ENCODE assay signal across 8 cellular contexts in genomic region chr3:141011511-141012262, GRCh38. TPM values are rescaled to one million over a fixed set of nuclear protein-coding genes. Genes with fewer than 3 reads are reported as not detected.
A peak's percentile ranks its signal among the peaks of the same experiment; 100 is the strongest.
DNase-seq lines count a peak whose midpoint lies in the region; ATAC-seq, FAIRE-seq and TF ChIP-seq lines count a peak whose summit lies in the region.

No MANE protein-coding gene starts in this region.

- peaks cover 0 to 8% of the 10 kb centered on the region in 2 donors for H3K4me1 Mint-ChIP-seq in natural killer cell
- peaks cover 7% of the 10 kb centered on the region for H3K4me1 Mint-ChIP-seq in stimulated activated memory B cell treated with anti-CD40 and anti-IgM and Interleukin-4, amounts not matched to agents 10 μg/mL and 1 μg/mL and 100 μg/mL, for 72 hours

- no peak overlapping the region for H3K27ac ChIP-seq in OCI-LY3 (ENCODE audit: low read length)
- H3K27ac ChIP-seq in esophagus squamous epithelium: no peak overlapping the region

- H3K36me3 Mint-ChIP-seq in natural killer cell: no peaks in the 10 kb centered on the region
- no peaks in the 10 kb centered on the region for H3K36me3 Mint-ChIP-seq in stimulated activated memory B cell treated with anti-CD40 and anti-IgM and Interleukin-4, amounts not matched to agents 10 μg/mL and 1 μg/mL and 100 μg/mL, for 72 hours

- H3K4me1 ChIP-seq in OCI-LY3 (ENCODE audit: low read length): 0 out of 2 replicates have a peak, but pooled peaks cover 2% of the 10 kb centered on the region
- H3K4me1 ChIP-seq in esophagus squamous epithelium: peaks cover 0 to 9% (median 0%) of the 10 kb centered on the region in 3 donors

- H3K4me3 ChIP-seq in OCI-LY3 (ENCODE audit: low read length) (no peak overlapping the region), esophagus squamous epithelium (no peak overlapping the region)

- peak in 11 of 14 donors; percentile 9 to 57 (median 22) for DNase-seq in C1 segment of cervical spinal cord (lab: John Stamatoyannopoulos, UW)
- DNase-seq in HTR-8/SVneo (ENCODE audit: insufficient read length, low spot score): peak; percentile 65
- DNase-seq in activated T-cell treated with anti-CD3 and anti-CD28 coated beads for 4 hours: peak; percentile 60
- no peak for DNase-seq in esophagus squamous epithelium (lab: John Stamatoyannopoulos, UW)
- DNase-seq in natural killer cell: peak; percentile 66

- no peaks in the 10 kb centered on the region for H3K79me2 ChIP-seq in OCI-LY3 (ENCODE audit: low read length)

- no peak overlapping the region for H2AFZ ChIP-seq in OCI-LY3 (ENCODE audit: low read depth, low read length)

- no peak overlapping the region for H3K27ac Mint-ChIP-seq in natural killer cell
- H3K27ac Mint-ChIP-seq in stimulated activated memory B cell treated with anti-CD40 and anti-IgM and Interleukin-4, amounts not matched to agents 10 μg/mL and 1 μg/mL and 100 μg/mL, for 72 hours: no peak overlapping the region

- H3K9me3 ChIP-seq in OCI-LY3 (ENCODE audit: insufficient read depth, low read length): no peaks in the 10 kb centered on the region
- H3K9me3 ChIP-seq in esophagus squamous epithelium: no peaks in the 10 kb centered on the region

- intact Hi-C loops in esophagus squamous epithelium (cut with DNase I) (loop anchor here (10.0 kb wide), 2 partner anchors 93 to 173 kb away; no protein-coding TSS in a partner anchor), natural killer cell (cut with micrococcal nuclease) (loop anchor here (1.0 kb wide), 1 partner anchor 181 kb away; no protein-coding TSS in a partner anchor)

- WGBS in esophagus squamous epithelium, 2 donors: 24 to 46% methylated on average over 6 to 12 of the region's 14 CpGs

- FAIRE-seq in HTR-8/SVneo (lab: Jason Lieb, UNC): peak; percentile 55

- H3K9ac ChIP-seq in OCI-LY3 (ENCODE audit: low read length): no peak overlapping the region

- TF ChIP-seq CTCF in OCI-LY3 (IDR thresholded peaks at IDR 0.05; ENCODE audit: low read depth, low read length) (peak; percentile 87), esophagus squamous epithelium (IDR thresholded peaks at IDR 0.05) (peak in 5 of 6 experiments; percentile 47 to 70 (median 61)), natural killer cell (IDR thresholded peaks at IDR 0.05) (peak; percentile 74)

- no peak for TF ChIP-seq POLR2A in esophagus squamous epithelium (IDR thresholded peaks at IDR 0.05)

- no peaks in the 10 kb centered on the region for H3K9me3 Mint-ChIP-seq in natural killer cell
- no peaks in the 10 kb centered on the region for H3K9me3 Mint-ChIP-seq in stimulated activated memory B cell treated with anti-CD40 and anti-IgM and Interleukin-4, amounts not matched to agents 10 μg/mL and 1 μg/mL and 100 μg/mL, for 72 hours

- H4K20me1 ChIP-seq in OCI-LY3 (ENCODE audit: insufficient read depth, low read length): no peaks in the 10 kb centered on the region

- H3K4me2 ChIP-seq in OCI-LY3 (ENCODE audit: low read length): peak overlapping the region; percentile 29

- H3K27me3 ChIP-seq in OCI-LY3 (ENCODE audit: low read depth, low read length): peaks cover 14% of the 10 kb centered on the region
- H3K27me3 ChIP-seq in esophagus squamous epithelium: peaks cover 0 to 42% (median 0%) of the 10 kb centered on the region in 4 donors

- H3K27me3 Mint-ChIP-seq in natural killer cell (ENCODE audit: low read depth in 2 of 2): peaks cover 5 to 44% of the 10 kb centered on the region in 2 donors
- peaks cover 44% of the 10 kb centered on the region for H3K27me3 Mint-ChIP-seq in stimulated activated memory B cell treated with anti-CD40 and anti-IgM and Interleukin-4, amounts not matched to agents 10 μg/mL and 1 μg/mL and 100 μg/mL, for 72 hours

- H3K4me3 Mint-ChIP-seq in natural killer cell: no peak overlapping the region
- H3K4me3 Mint-ChIP-seq in stimulated activated memory B cell treated with anti-CD40 and anti-IgM and Interleukin-4, amounts not matched to agents 10 μg/mL and 1 μg/mL and 100 μg/mL, for 72 hours: no peak overlapping the region

- peak; percentile 84 for ATAC-seq in GM19395 (IDR thresholded peaks at IDR 0.05; ENCODE audit: unreplicated experiment)
- peak; percentile 92 to 99 (median 99) for ATAC-seq in natural killer cell
- peak; percentile 67 for ATAC-seq in stimulated activated memory B cell treated with anti-CD40 and anti-IgM and Interleukin-4, amounts not matched to agents 10 μg/mL and 1 μg/mL and 100 μg/mL, for 72 hours

- H3K36me3 ChIP-seq in OCI-LY3 (replicated peaks; ENCODE audit: low read depth, low read length) (no peaks in the 10 kb centered on the region), esophagus squamous epithelium (no peaks in the 10 kb centered on the region)

RNA-seq across cellular contexts. Expression of gene SPSB4, which starts 39.5 kb away (rescaled TPM):
- not detected for total RNA-seq in esophagus squamous epithelium
- total RNA-seq in natural killer cell: not detected
